1 cellular context compared by ENCODE assay signal in the genomic region with DNA sequence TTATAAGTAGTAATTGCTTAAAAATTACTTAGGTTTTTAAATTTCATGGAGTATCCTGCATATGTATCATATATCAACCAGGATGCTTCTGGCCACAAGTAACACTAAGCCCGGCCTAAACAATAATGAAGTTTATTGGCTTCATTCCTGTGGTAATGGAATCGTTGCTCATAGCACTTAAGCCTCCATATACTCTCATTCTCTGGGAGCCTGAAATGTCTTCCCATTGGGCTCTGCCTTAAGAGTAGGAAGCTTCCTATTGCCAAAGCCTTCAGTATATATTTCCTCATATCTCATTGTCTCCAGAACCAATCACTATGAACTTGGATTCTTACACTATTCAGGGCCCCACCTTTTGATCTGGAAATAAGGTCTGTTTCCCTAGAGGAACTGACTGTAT.
TF ChIP-seq lines count a peak whose summit lies in the region.

No MANE protein-coding gene starts in this region.

TF ChIP-seq in GM23338, 12 proteins besides CTCF, POLR2A, EP300 and RAD21 (continued from another document):
- TF ChIP-seq, protein P1, sequence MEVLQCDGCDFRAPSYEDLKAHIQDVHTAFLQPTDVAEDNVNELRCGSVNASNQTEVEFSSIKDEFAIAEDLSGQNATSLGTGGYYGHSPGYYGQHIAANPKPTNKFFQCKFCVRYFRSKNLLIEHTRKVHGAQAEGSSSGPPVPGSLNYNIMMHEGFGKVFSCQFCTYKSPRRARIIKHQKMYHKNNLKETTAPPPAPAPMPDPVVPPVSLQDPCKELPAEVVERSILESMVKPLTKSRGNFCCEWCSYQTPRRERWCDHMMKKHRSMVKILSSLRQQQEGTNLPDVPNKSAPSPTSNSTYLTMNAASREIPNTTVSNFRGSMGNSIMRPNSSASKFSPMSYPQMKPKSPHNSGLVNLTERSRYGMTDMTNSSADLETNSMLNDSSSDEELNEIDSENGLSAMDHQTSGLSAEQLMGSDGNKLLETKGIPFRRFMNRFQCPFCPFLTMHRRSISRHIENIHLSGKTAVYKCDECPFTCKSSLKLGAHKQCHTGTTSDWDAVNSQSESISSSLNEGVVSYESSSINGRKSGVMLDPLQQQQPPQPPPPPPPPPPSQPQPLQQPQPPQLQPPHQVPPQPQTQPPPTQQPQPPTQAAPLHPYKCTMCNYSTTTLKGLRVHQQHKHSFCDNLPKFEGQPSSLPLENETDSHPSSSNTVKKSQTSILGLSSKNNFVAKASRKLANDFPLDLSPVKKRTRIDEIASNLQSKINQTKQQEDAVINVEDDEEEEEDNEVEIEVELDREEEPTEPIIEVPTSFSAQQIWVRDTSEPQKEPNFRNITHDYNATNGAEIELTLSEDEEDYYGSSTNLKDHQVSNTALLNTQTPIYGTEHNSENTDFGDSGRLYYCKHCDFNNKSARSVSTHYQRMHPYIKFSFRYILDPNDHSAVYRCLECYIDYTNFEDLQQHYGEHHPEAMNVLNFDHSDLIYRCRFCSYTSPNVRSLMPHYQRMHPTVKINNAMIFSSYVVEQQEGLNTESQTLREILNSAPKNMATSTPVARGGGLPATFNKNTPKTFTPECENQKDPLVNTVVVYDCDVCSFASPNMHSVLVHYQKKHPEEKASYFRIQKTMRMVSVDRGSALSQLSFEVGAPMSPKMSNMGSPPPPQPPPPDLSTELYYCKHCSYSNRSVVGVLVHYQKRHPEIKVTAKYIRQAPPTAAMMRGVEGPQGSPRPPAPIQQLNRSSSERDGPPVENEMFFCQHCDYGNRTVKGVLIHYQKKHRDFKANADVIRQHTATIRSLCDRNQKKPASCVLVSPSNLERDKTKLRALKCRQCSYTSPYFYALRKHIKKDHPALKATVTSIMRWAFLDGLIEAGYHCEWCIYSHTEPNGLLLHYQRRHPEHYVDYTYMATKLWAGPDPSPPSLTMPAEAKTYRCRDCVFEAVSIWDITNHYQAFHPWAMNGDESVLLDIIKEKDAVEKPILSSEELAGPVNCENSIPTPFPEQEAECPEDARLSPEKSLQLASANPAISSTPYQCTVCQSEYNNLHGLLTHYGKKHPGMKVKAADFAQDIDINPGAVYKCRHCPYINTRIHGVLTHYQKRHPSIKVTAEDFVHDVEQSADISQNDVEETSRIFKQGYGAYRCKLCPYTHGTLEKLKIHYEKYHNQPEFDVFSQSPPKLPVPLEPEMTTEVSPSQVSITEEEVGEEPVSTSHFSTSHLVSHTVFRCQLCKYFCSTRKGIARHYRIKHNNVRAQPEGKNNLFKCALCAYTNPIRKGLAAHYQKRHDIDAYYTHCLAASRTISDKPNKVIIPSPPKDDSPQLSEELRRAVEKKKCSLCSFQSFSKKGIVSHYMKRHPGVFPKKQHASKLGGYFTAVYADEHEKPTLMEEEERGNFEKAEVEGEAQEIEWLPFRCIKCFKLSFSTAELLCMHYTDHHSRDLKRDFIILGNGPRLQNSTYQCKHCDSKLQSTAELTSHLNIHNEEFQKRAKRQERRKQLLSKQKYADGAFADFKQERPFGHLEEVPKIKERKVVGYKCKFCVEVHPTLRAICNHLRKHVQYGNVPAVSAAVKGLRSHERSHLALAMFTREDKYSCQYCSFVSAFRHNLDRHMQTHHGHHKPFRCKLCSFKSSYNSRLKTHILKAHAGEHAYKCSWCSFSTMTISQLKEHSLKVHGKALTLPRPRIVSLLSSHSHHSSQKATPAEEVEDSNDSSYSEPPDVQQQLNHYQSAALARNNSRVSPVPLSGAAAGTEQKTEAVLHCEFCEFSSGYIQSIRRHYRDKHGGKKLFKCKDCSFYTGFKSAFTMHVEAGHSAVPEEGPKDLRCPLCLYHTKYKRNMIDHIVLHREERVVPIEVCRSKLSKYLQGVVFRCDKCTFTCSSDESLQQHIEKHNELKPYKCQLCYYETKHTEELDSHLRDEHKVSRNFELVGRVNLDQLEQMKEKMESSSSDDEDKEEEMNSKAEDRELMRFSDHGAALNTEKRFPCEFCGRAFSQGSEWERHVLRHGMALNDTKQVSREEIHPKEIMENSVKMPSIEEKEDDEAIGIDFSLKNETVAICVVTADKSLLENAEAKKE (CRISPR knock-in tag; IDR thresholded peaks at IDR 0.05), result no peak
- TF ChIP-seq STAT1 (IDR thresholded peaks at IDR 0.05; ENCODE audit: unreplicated experiment), result no peak
- TF ChIP-seq NANOG (IDR thresholded peaks at IDR 0.05; ENCODE audit: borderline replicate concordance), result no peak
- no peak for TF ChIP-seq POLR2AphosphoS5 (IDR thresholded peaks at IDR 0.05; ENCODE audit: low read depth)
- no peak for TF ChIP-seq JUNB (IDR thresholded peaks at IDR 0.05; ENCODE audit: unreplicated experiment)
- TF ChIP-seq, protein P2, sequence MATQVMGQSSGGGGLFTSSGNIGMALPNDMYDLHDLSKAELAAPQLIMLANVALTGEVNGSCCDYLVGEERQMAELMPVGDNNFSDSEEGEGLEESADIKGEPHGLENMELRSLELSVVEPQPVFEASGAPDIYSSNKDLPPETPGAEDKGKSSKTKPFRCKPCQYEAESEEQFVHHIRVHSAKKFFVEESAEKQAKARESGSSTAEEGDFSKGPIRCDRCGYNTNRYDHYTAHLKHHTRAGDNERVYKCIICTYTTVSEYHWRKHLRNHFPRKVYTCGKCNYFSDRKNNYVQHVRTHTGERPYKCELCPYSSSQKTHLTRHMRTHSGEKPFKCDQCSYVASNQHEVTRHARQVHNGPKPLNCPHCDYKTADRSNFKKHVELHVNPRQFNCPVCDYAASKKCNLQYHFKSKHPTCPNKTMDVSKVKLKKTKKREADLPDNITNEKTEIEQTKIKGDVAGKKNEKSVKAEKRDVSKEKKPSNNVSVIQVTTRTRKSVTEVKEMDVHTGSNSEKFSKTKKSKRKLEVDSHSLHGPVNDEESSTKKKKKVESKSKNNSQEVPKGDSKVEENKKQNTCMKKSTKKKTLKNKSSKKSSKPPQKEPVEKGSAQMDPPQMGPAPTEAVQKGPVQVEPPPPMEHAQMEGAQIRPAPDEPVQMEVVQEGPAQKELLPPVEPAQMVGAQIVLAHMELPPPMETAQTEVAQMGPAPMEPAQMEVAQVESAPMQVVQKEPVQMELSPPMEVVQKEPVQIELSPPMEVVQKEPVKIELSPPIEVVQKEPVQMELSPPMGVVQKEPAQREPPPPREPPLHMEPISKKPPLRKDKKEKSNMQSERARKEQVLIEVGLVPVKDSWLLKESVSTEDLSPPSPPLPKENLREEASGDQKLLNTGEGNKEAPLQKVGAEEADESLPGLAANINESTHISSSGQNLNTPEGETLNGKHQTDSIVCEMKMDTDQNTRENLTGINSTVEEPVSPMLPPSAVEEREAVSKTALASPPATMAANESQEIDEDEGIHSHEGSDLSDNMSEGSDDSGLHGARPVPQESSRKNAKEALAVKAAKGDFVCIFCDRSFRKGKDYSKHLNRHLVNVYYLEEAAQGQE (IDR thresholded peaks at IDR 0.05; ENCODE audit: unreplicated experiment), result no peak
- no peak for TF ChIP-seq EZH2 (IDR thresholded peaks at IDR 0.05; ENCODE audit: low read depth, unreplicated experiment)
- TF ChIP-seq ZNF331 (CRISPR knock-in tag; IDR thresholded peaks at IDR 0.05; ENCODE audit: low read depth), result no peak
- no peak for TF ChIP-seq EZH2phosphoT487 (IDR thresholded peaks at IDR 0.05; ENCODE audit: unreplicated experiment)
- TF ChIP-seq, protein P3, sequence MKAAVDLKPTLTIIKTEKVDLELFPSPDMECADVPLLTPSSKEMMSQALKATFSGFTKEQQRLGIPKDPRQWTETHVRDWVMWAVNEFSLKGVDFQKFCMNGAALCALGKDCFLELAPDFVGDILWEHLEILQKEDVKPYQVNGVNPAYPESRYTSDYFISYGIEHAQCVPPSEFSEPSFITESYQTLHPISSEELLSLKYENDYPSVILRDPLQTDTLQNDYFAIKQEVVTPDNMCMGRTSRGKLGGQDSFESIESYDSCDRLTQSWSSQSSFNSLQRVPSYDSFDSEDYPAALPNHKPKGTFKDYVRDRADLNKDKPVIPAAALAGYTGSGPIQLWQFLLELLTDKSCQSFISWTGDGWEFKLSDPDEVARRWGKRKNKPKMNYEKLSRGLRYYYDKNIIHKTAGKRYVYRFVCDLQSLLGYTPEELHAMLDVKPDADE (IDR thresholded peaks at IDR 0.05), result no peak
- no peak for TF ChIP-seq CREB1 (CRISPR knock-in tag; IDR thresholded peaks at IDR 0.05; ENCODE audit: low read depth)
